In genomic region chrX:30900227-30900626, GRCh38 we compare ENCODE assay signal across 21 cellular contexts. TPM values are rescaled to one million over a fixed set of nuclear protein-coding genes. Genes with fewer than 3 reads are reported as not detected.
DNase-seq lines count a peak whose midpoint lies in the region; ATAC-seq and TF ChIP-seq lines count a peak whose summit lies in the region.
"Had no signal": no experiment of that assay in that cellular context is flagged by ENCODE, and none has a peak within 500 bp of the region (broad histone marks: within the 10 kb centered on the region; RNA-seq: fewer than 3 reads in every experiment).

No MANE protein-coding gene starts in this region.

- H3K27ac ChIP-seq in RWPE2 (ENCODE audit: poor library complexity, severe bottlenecking) = peak overlapping the region; percentile 29
- H3K27ac ChIP-seq: BLaER1 treated with 17β-estradiol and CSF1 and Interleukin-3, amounts not matched to agents 10 nM and 100 nM; parathyroid adenoma; upper lobe of left lung had no signal

- no peaks in the 10 kb centered on the region for H3K36me3 ChIP-seq in RWPE2 (ENCODE audit: low read depth)
- H3K36me3 ChIP-seq: BLaER1 treated with 17β-estradiol and CSF1 and Interleukin-3, amounts not matched to agents 10 nM and 100 nM; upper lobe of left lung had no signal

- H3K36me3 Mint-ChIP-seq in activated CD4-positive, alpha-beta memory T cell treated with anti-CD3 and anti-CD28 coated beads for 36 hours = no peaks in the 10 kb centered on the region
- peaks cover 2% of the 10 kb centered on the region for H3K36me3 Mint-ChIP-seq in activated CD4-positive, alpha-beta memory T cell treated with anti-CD3 and anti-CD28 coated beads, Interleukin-2, amount 10 ng/mL, durations not matched to agents 7 days and 5 days (ENCODE audit: low read depth)
- H3K36me3 Mint-ChIP-seq: activated naive CD4-positive, alpha-beta T cell treated with anti-CD3 and anti-CD28 coated beads, Interleukin-2, amount 50 U/mL, for 24 hours; brain had no signal

- no peaks in the 10 kb centered on the region for H3K27me3 ChIP-seq in RWPE2 (ENCODE audit: insufficient read depth, poor library complexity, severe bottlenecking)
- H3K27me3 ChIP-seq: BLaER1 treated with 17β-estradiol and CSF1 and Interleukin-3, amounts not matched to agents 10 nM and 100 nM; upper lobe of left lung had no signal

- H3K9me3 ChIP-seq in RWPE2 (ENCODE audit: severe bottlenecking) = no peaks in the 10 kb centered on the region
- H3K9me3 ChIP-seq: upper lobe of left lung had no signal

- peaks cover 3% of the 10 kb centered on the region for H3K4me1 Mint-ChIP-seq in activated CD4-positive, alpha-beta memory T cell treated with anti-CD3 and anti-CD28 coated beads for 36 hours (ENCODE audit: low read depth)
- peaks cover 10% of the 10 kb centered on the region for H3K4me1 Mint-ChIP-seq in activated CD4-positive, alpha-beta memory T cell treated with anti-CD3 and anti-CD28 coated beads, Interleukin-2, amount 10 ng/mL, durations not matched to agents 7 days and 5 days
- H3K4me1 Mint-ChIP-seq: activated naive CD4-positive, alpha-beta T cell treated with anti-CD3 and anti-CD28 coated beads, Interleukin-2, amount 50 U/mL, for 24 hours; naive thymus-derived CD8-positive, alpha-beta T cell had no signal

- H3K9me3 Mint-ChIP-seq in activated CD4-positive, alpha-beta memory T cell treated with anti-CD3 and anti-CD28 coated beads for 36 hours = peaks cover 2% of the 10 kb centered on the region
- H3K9me3 Mint-ChIP-seq in activated CD4-positive, alpha-beta memory T cell treated with anti-CD3 and anti-CD28 coated beads, Interleukin-2, amount 10 ng/mL, durations not matched to agents 7 days and 5 days = no peaks in the 10 kb centered on the region
- H3K9me3 Mint-ChIP-seq: activated naive CD4-positive, alpha-beta T cell treated with anti-CD3 and anti-CD28 coated beads, Interleukin-2, amount 50 U/mL, for 24 hours; activated T-cell treated with anti-CD3 and anti-CD28 coated beads, Interleukin-2, amount 50 U/mL, for 24 hours; naive thymus-derived CD8-positive, alpha-beta T cell had no signal

- DNase-seq in activated CD4-positive, alpha-beta memory T cell treated with anti-CD3 and anti-CD28 coated beads for 36 hours = peak; percentile 17
- DNase-seq in activated CD4-positive, alpha-beta memory T cell treated with anti-CD3 and anti-CD28 coated beads, Interleukin-2, amount 10 ng/mL, durations not matched to agents 7 days and 5 days = no peak
- no peak for DNase-seq in RWPE2 (ENCODE audit: low spot score)
- peak; percentile 39 for DNase-seq in fibroblast of the aortic adventitia (ENCODE audit: low read depth)
- DNase-seq: activated CD4-positive, alpha-beta T cell treated with anti-CD3 and anti-CD28 coated beads, Interleukin-2, amount 10 ng/mL, durations not matched to agents 7 days and 5 days; activated T-cell treated with anti-CD3 and anti-CD28 coated beads, Interleukin-2, amount 50 U/mL, for 24 hours; cortex of kidney; mesendoderm; naive thymus-derived CD8-positive, alpha-beta T cell; NCI-H1092 treated with DMSO at 0.1 percent for 48 hours; NCI-H2081 treated with DMSO at 0.1 percent for 48 hours; NCI-H510A; upper lobe of left lung had no signal

- POLR2A ChIA-PET in activated CD4-positive, alpha-beta memory T cell treated with anti-CD3 and anti-CD28 coated beads for 36 hours (lab: Charles Lee) = interaction anchor here (1.4 to 1.5 kb wide), 2 partner anchors 11 to 12 kb away, joined by 4 to 5 read pairs; partner anchors contain the start of gene TAB3
- POLR2A ChIA-PET in activated CD4-positive, alpha-beta memory T cell treated with anti-CD3 and anti-CD28 coated beads, Interleukin-2, amount 10 ng/mL, durations not matched to agents 7 days and 5 days (lab: Charles Lee) = interaction anchor here (1.7 to 2.3 kb wide), 2 partner anchors 9 to 10 kb away, joined by 6 to 8 read pairs; partner anchors contain the start of gene TAB3

- no peak overlapping the region for H3K27ac Mint-ChIP-seq in activated CD4-positive, alpha-beta memory T cell treated with anti-CD3 and anti-CD28 coated beads for 36 hours
- H3K27ac Mint-ChIP-seq in activated CD4-positive, alpha-beta memory T cell treated with anti-CD3 and anti-CD28 coated beads, Interleukin-2, amount 10 ng/mL, durations not matched to agents 7 days and 5 days = no peak overlapping the region
- H3K27ac Mint-ChIP-seq: activated CD4-positive, alpha-beta T cell treated with anti-CD3 and anti-CD28 coated beads, Interleukin-2, amount 10 ng/mL, durations not matched to agents 7 days and 5 days; activated T-cell treated with anti-CD3 and anti-CD28 coated beads, Interleukin-2, amount 50 U/mL, for 24 hours; brain; naive thymus-derived CD8-positive, alpha-beta T cell had no signal

- TF ChIP-seq CTCF in RWPE2 (IDR thresholded peaks at IDR 0.05; ENCODE audit: poor library complexity, severe bottlenecking) (no peak), fibroblast of the aortic adventitia (IDR thresholded peaks at IDR 0.05; ENCODE audit: insufficient read depth, low read length) (no peak)

- H3K4me3 Mint-ChIP-seq in activated CD4-positive, alpha-beta memory T cell treated with anti-CD3 and anti-CD28 coated beads for 36 hours = no peak overlapping the region
- H3K4me3 Mint-ChIP-seq in activated CD4-positive, alpha-beta memory T cell treated with anti-CD3 and anti-CD28 coated beads, Interleukin-2, amount 10 ng/mL, durations not matched to agents 7 days and 5 days = no peak overlapping the region
- H3K4me3 Mint-ChIP-seq: activated CD4-positive, alpha-beta T cell treated with anti-CD3 and anti-CD28 coated beads, Interleukin-2, amount 10 ng/mL, durations not matched to agents 7 days and 5 days; activated naive CD4-positive, alpha-beta T cell treated with anti-CD3 and anti-CD28 coated beads, Interleukin-2, amount 50 U/mL, for 24 hours; activated T-cell treated with anti-CD3 and anti-CD28 coated beads, Interleukin-2, amount 50 U/mL, for 24 hours; brain; naive thymus-derived CD8-positive, alpha-beta T cell had no signal

- no peak overlapping the region for H3K4me3 ChIP-seq in RWPE2 (ENCODE audit: severe bottlenecking)
- no peak overlapping the region for H3K4me3 ChIP-seq in fibroblast of the aortic adventitia (ENCODE audit: low read depth, low read length)
- H3K4me3 ChIP-seq: BLaER1 treated with 17β-estradiol and CSF1 and Interleukin-3, amounts not matched to agents 10 nM and 100 nM; upper lobe of left lung had no signal

- CTCF ChIA-PET in activated CD4-positive, alpha-beta memory T cell treated with anti-CD3 and anti-CD28 coated beads for 36 hours (lab: Charles Lee) = interaction anchor here (1.3 kb wide), 1 partner anchor 10 kb away, joined by 3 read pairs; no protein-coding TSS in a partner anchor
- CTCF ChIA-PET in activated CD4-positive, alpha-beta memory T cell treated with anti-CD3 and anti-CD28 coated beads, Interleukin-2, amount 10 ng/mL, durations not matched to agents 7 days and 5 days (lab: Charles Lee) = no interaction called here

- peaks cover 21% of the 10 kb centered on the region for H3K4me1 ChIP-seq in RWPE2 (ENCODE audit: insufficient read depth, poor library complexity, severe bottlenecking)
- H3K4me1 ChIP-seq: upper lobe of left lung had no signal

- intact Hi-C loops in activated CD4-positive, alpha-beta memory T cell treated with anti-CD3 and anti-CD28 coated beads for 36 hours (cut with micrococcal nuclease) = loop anchor here (1.0 kb wide), 1 partner anchor 11 kb away; the partner anchor contains the start of gene TAB3

- peaks cover 6% of the 10 kb centered on the region for H3K27me3 Mint-ChIP-seq in activated CD4-positive, alpha-beta memory T cell treated with anti-CD3 and anti-CD28 coated beads for 36 hours
- H3K27me3 Mint-ChIP-seq in activated CD4-positive, alpha-beta memory T cell treated with anti-CD3 and anti-CD28 coated beads, Interleukin-2, amount 10 ng/mL, durations not matched to agents 7 days and 5 days = peaks cover 5% of the 10 kb centered on the region
- H3K27me3 Mint-ChIP-seq: activated naive CD4-positive, alpha-beta T cell treated with anti-CD3 and anti-CD28 coated beads, Interleukin-2, amount 50 U/mL, for 24 hours had no signal

- ATAC-seq in GM19351 (IDR thresholded peaks at IDR 0.05; ENCODE audit: unreplicated experiment) (peak; percentile 56), RWPE2 (ENCODE audit: low read depth) (peak; percentile 76), GM18870 (IDR thresholded peaks at IDR 0.05; ENCODE audit: unreplicated experiment) (no peak), HG02973 (IDR thresholded peaks at IDR 0.05; ENCODE audit: unreplicated experiment) (no peak), GM18907 (IDR thresholded peaks at IDR 0.05; ENCODE audit: unreplicated experiment) (no peak)
- ATAC-seq: naive thymus-derived CD8-positive, alpha-beta T cell had no signal

RNA-seq across cellular contexts. Expression of gene TAB3, which starts 11.2 kb away (rescaled TPM):
- 10 to 100 TPM; 19.6 to 24.2 TPM for total RNA-seq in activated CD4-positive, alpha-beta memory T cell treated with anti-CD3 and anti-CD28 coated beads for 36 hours
- 10 to 100 TPM; 20.8 to 21.6 TPM for total RNA-seq in activated CD4-positive, alpha-beta memory T cell treated with anti-CD3 and anti-CD28 coated beads, Interleukin-2, amount 10 ng/mL, durations not matched to agents 7 days and 5 days
- 13.2 and 19.5 TPM in 2 replicates for total RNA-seq in fibroblast of the aortic adventitia (ENCODE audit: low replicate concordance)

Comparison
In these comparisons a context has a peak if more than half of its experiments do, and no peak if none do; other contexts are left out.
1. DNase-seq: peak in activated CD4-positive, alpha-beta memory T cell treated with anti-CD3 and anti-CD28 coated beads for 36 hours (single experiment) and fibroblast of the aortic adventitia (single experiment); none in activated CD4-positive, alpha-beta memory T cell treated with anti-CD3 and anti-CD28 coated beads, Interleukin-2, amount 10 ng/mL, durations not matched to agents 7 days and 5 days (single experiment) and RWPE2 (single experiment).
2. ATAC-seq: peak in GM19351 (single experiment) and RWPE2 (single experiment); none in GM18870 (single experiment), HG02973 (single experiment) and GM18907 (single experiment).